23 cellular contexts compared by ENCODE assay signal in the genomic region with DNA sequence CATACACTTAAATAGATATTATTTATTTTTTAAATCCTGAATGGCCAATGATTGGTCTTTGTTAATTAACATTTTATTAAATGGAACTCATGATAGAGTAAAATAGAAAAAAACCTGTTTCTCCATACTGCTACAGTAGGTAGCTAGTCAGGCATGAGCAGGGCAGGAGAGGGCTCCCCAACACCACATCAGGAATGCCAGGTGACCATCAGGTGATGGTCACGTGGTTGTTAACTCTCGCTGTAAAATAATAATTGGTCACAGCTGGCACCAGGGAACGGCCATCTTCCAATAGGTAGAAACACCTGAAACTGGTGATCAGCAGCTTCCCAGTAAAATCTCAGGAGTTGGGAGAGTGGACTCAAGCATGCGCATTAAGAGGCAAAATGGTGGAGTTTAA.
A peak's percentile ranks its signal among the peaks of the same experiment; 100 is the strongest.
DNase-seq lines count a peak whose midpoint lies in the region; ATAC-seq, FAIRE-seq and TF ChIP-seq lines count a peak whose summit lies in the region.
"Had no signal": no experiment of that assay in that cellular context is flagged by ENCODE, and none has a peak within 500 bp of the region (broad histone marks: within the 10 kb centered on the region; RNA-seq: fewer than 3 reads in every experiment).

No MANE protein-coding gene starts in this region.

- H3K4me1 ChIP-seq in Karpas-422 (ENCODE audit: low read length) (no peaks in the 10 kb centered on the region), K562 (replicated peaks in 1 of 2; ENCODE audit: control insufficient read depth in 2 of 2, insufficient read depth in 2 of 2, low read length in 2 of 2) (no peaks in the 10 kb centered on the region)
- H3K4me1 ChIP-seq: SJSA1 had no signal

- peaks cover 2% of the 10 kb centered on the region for H3K9me3 Mint-ChIP-seq in activated CD4-positive, alpha-beta memory T cell treated with anti-CD3 and anti-CD28 coated beads, Interleukin-2, amount 10 ng/mL, durations not matched to agents 7 days and 5 days
- H3K9me3 Mint-ChIP-seq: CD4-positive, alpha-beta T cell had no signal

- H4K20me1 ChIP-seq in Karpas-422 (ENCODE audit: insufficient read depth, low read depth, low read length): no peaks in the 10 kb centered on the region
- no peaks in the 10 kb centered on the region for H4K20me1 ChIP-seq in K562 (replicated peaks; ENCODE audit: control insufficient read depth, insufficient read depth, low read length)

- CTCF ChIA-PET in K562 (lab: Yijun Ruan, JAX; ENCODE audit: low intra/inter-chr PET ratio): interaction anchor here (0.6 to 0.7 kb wide), 2 partner anchors 144 to 217 kb away, joined by 3 read pairs; no protein-coding TSS in a partner anchor
- CTCF ChIA-PET in activated CD4-positive, alpha-beta memory T cell treated with anti-CD3 and anti-CD28 coated beads, Interleukin-2, amount 10 ng/mL, durations not matched to agents 7 days and 5 days (lab: Charles Lee): no interaction called here

- BruUV-seq in K562 (replicated peaks; lab: Mats Ljungman, UMichigan): no TSS peak

- H3K9me1 ChIP-seq in K562 (ENCODE audit: control insufficient read depth, insufficient read depth, low read length): no peaks in the 10 kb centered on the region

- no peaks in the 10 kb centered on the region for H3K36me3 Mint-ChIP-seq in activated CD4-positive, alpha-beta memory T cell treated with anti-CD3 and anti-CD28 coated beads, Interleukin-2, amount 10 ng/mL, durations not matched to agents 7 days and 5 days (ENCODE audit: low read depth)

- no peak for TF ChIP-seq EP300 in K562 (IDR thresholded peaks at IDR 0.05; ENCODE audit: low read length)

- no peak for FAIRE-seq in K562 (lab: Jason Lieb, UNC)
- FAIRE-seq: GM12891, HTR-8/SVneo had no signal

- POLR2A ChIA-PET in K562 (lab: Yijun Ruan, JAX): no interaction called here
- POLR2A ChIA-PET in activated CD4-positive, alpha-beta memory T cell treated with anti-CD3 and anti-CD28 coated beads, Interleukin-2, amount 10 ng/mL, durations not matched to agents 7 days and 5 days (lab: Charles Lee): no interaction called here

- H3K79me2 ChIP-seq in Karpas-422 (ENCODE audit: low read length): no peaks in the 10 kb centered on the region
- H3K79me2 ChIP-seq in K562 (ENCODE audit: control insufficient read depth, insufficient read depth, low read length): no peaks in the 10 kb centered on the region

- TF ChIP-seq POLR2A in K562 (conservative IDR thresholded peaks at IDR 0.05): no peak

- H3K4me3 ChIP-seq in Karpas-422 (ENCODE audit: low read length): no peak overlapping the region
- H3K4me3 ChIP-seq in K562: no peak overlapping the region
- H3K4me3 ChIP-seq: PC-9, SJSA1 had no signal

- intact Hi-C loops in K562 (cut with micrococcal nuclease): no loop called here

- H3K4me3 Mint-ChIP-seq in activated CD4-positive, alpha-beta memory T cell treated with anti-CD3 and anti-CD28 coated beads, Interleukin-2, amount 10 ng/mL, durations not matched to agents 7 days and 5 days: no peak overlapping the region
- H3K4me3 Mint-ChIP-seq: CD4-positive, alpha-beta T cell had no signal

- no peak for TF ChIP-seq CTCF in K562 (IDR thresholded peaks at IDR 0.05 in 2 of 3, conservative IDR thresholded peaks at IDR 0.05 in 1 of 3; ENCODE audit: insufficient read depth in 2 of 3, low read depth in 1 of 3, low read length in 3 of 3)

- no peak overlapping the region for H3K4me2 ChIP-seq in Karpas-422 (ENCODE audit: low read depth, low read length, poor library complexity, severe bottlenecking)
- no peak overlapping the region for H3K4me2 ChIP-seq in K562 (ENCODE audit: insufficient read depth, low read length)
- H3K4me2 ChIP-seq: KMS-11, PC-9 had no signal

- no peaks in the 10 kb centered on the region; the same call in 1 of the 2 replicates for H3K27me3 ChIP-seq in Karpas-422 (ENCODE audit: low read length)
- no peaks in the 10 kb centered on the region; a peak in 1 of 5 replicates for H3K27me3 ChIP-seq in K562 (ENCODE audit: control insufficient read depth in 2 of 2, insufficient read depth in 2 of 2, low read length in 2 of 2)

- WGBS in K562 (ENCODE audit: insufficient coverage, low coverage, missing lambda C conversion rate): 2% methylated on average over 4 of the region's 4 CpGs

- no peak for ATAC-seq in K562

- H2AFZ ChIP-seq in Karpas-422 (ENCODE audit: low read length) (no peak overlapping the region), K562 (ENCODE audit: low read depth, low read length) (no peak overlapping the region)
- H2AFZ ChIP-seq: PC-9 had no signal

- no peaks in the 10 kb centered on the region for H3K4me1 Mint-ChIP-seq in activated CD4-positive, alpha-beta memory T cell treated with anti-CD3 and anti-CD28 coated beads, Interleukin-2, amount 10 ng/mL, durations not matched to agents 7 days and 5 days

- no peaks in the 10 kb centered on the region for H3K27me3 Mint-ChIP-seq in activated CD4-positive, alpha-beta memory T cell treated with anti-CD3 and anti-CD28 coated beads, Interleukin-2, amount 10 ng/mL, durations not matched to agents 7 days and 5 days
- H3K27me3 Mint-ChIP-seq: CD4-positive, alpha-beta T cell had no signal

- no peaks in the 10 kb centered on the region for H3K36me3 ChIP-seq in Karpas-422 (ENCODE audit: insufficient read depth, low read length)
- H3K36me3 ChIP-seq in K562 (ENCODE audit: control insufficient read depth, insufficient read depth, low read length): no peaks in the 10 kb centered on the region
- H3K36me3 ChIP-seq: SJSA1 had no signal

- in situ Hi-C loops in K562 (cut with MboI): no loop called here

- no peaks in the 10 kb centered on the region for H3K9me2 ChIP-seq in Karpas-422 (replicated peaks; ENCODE audit: insufficient read depth, low read length)

- H3K27ac ChIP-seq in Karpas-422 (ENCODE audit: low read length) (no peak overlapping the region), K562 (ENCODE audit: extremely low read depth, low read depth, low read length) (no peak overlapping the region)
- H3K27ac ChIP-seq: KMS-11, PC-9, SJSA1 had no signal

- no peak overlapping the region for H3K9ac ChIP-seq in Karpas-422 (ENCODE audit: low read length)
- H3K9ac ChIP-seq in K562 (ENCODE audit: insufficient read depth in 1 of 2, low read depth in 2 of 2, low read length in 2 of 2): no peak overlapping the region
- H3K9ac ChIP-seq: KMS-11 had no signal

- DNase-seq in NCI-H748 (lab: John Stamatoyannopoulos, UW; ENCODE audit: unreplicated experiment): peak; percentile 22
- no peak for DNase-seq in NCI-H748 treated with DMSO at 0.1 percent for 48 hours (lab: John Stamatoyannopoulos, UW)
- peak; percentile 41 for DNase-seq in Karpas-422
- DNase-seq in K562 (ENCODE audit: extremely low read depth in 1 of 4, low spot score in 3 of 4): no peak
- no peak for DNase-seq in NCI-H128 (lab: John Stamatoyannopoulos, UW; ENCODE audit: unreplicated experiment)
- DNase-seq in stimulated activated naive CD4-positive, alpha-beta T cell (lab: John Stamatoyannopoulos, UW): no peak
- no peak for DNase-seq in NCI-H2029 treated with DMSO at 0.1 percent for 48 hours (lab: John Stamatoyannopoulos, UW)
- DNase-seq in activated CD4-positive, alpha-beta memory T cell treated with anti-CD3 and anti-CD28 coated beads, Interleukin-2, amount 10 ng/mL, durations not matched to agents 7 days and 5 days: no peak
- DNase-seq: 8988T; CD4-positive, alpha-beta T cell; GF-D8; NCI-H1092; NCI-H1436; NCI-H187; NCI-H2171 treated with DMSO at 0.1 percent for 48 hours; NCI-H345; NCI-H510A treated with DMSO at 0.1 percent for 48 hours; PC-9; Right ventricle myocardium superior had no signal

- H3K9me3 ChIP-seq in Karpas-422 (ENCODE audit: low read length): no peaks in the 10 kb centered on the region
- no peaks in the 10 kb centered on the region for H3K9me3 ChIP-seq in K562 (replicated peaks; ENCODE audit: control insufficient read depth, insufficient read depth, low read depth, low read length)
- H3K9me3 ChIP-seq: SJSA1 had no signal

- no peak for TF ChIP-seq RAD21 in K562 (CRISPR knock-in tag; conservative IDR thresholded peaks at IDR 0.05 in 1 of 2, IDR thresholded peaks at IDR 0.05 in 1 of 2)

- H3K27ac Mint-ChIP-seq in activated CD4-positive, alpha-beta memory T cell treated with anti-CD3 and anti-CD28 coated beads, Interleukin-2, amount 10 ng/mL, durations not matched to agents 7 days and 5 days: no peak overlapping the region
- H3K27ac Mint-ChIP-seq: CD4-positive, alpha-beta T cell had no signal

TF ChIP-seq in K562, 482 proteins besides CTCF, POLR2A, EP300 and RAD21 (continues in another document):
- TF ChIP-seq ARID4B (CRISPR knock-in tag; IDR thresholded peaks at IDR 0.05): no peak

Comparison
In these comparisons a context has a peak if more than half of its experiments do, and no peak if none do; other contexts are left out.
1. DNase-seq: peak in NCI-H748 (single experiment) and Karpas-422 (single experiment); none in NCI-H748 treated with DMSO at 0.1 percent for 48 hours (single experiment), K562 (0 of 4), NCI-H128 (single experiment), stimulated activated naive CD4-positive, alpha-beta T cell (0 of 6), NCI-H2029 treated with DMSO at 0.1 percent for 48 hours (single experiment) and activated CD4-positive, alpha-beta memory T cell treated with anti-CD3 and anti-CD28 coated beads, Interleukin-2, amount 10 ng/mL, durations not matched to agents 7 days and 5 days (single experiment).